9 cellular contexts compared by ENCODE assay signal in the genomic region with DNA sequence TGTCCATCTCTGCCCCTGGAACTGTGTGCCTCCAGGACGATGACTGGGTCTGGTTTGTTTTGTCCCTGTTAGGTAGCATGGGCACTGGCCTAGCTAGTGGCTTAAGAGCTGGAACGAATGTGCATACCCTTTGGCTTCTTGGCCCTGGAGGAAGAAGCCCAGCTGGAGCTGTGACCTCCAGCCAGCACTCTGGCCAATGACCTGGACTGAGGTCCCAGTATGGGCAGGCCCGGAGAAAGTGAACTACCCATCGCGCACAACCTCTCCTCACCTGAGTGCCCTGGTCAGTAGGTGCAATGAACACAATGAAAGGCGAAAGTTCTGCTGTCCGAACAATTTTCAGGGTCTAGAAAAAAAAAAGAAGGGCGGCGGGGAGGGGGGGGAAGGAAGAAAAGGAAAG. TPM values are rescaled to one million over a fixed set of nuclear protein-coding genes. Genes with fewer than 3 reads are reported as not detected.
"Had no signal": no experiment of that assay in that cellular context is flagged by ENCODE, and none has a peak within 500 bp of the region (broad histone marks: within the 10 kb centered on the region; RNA-seq: fewer than 3 reads in every experiment).

No MANE protein-coding gene starts in this region.

- DNase-seq: H9, HCEC 1CT, KG1 had no signal

- FAIRE-seq: H1, H54, HTR-8/SVneo had no signal

- H3K4me3 ChIP-seq: GM23338 had no signal

- H3K4me2 ChIP-seq: GM23338 had no signal

- ATAC-seq: GM23338 had no signal

RNA-seq across cellular contexts. Expression of a gene that starts 24.3 kb away (rescaled TPM):
- total RNA-seq: HT-29 had no signal

RNA-seq across cellular contexts. Expression of a gene that starts 53.5 kb away (rescaled TPM):
- total RNA-seq: GM23338, H1, H9, HT-29 had no signal
- polyA plus RNA-seq: GM23338, H1, IgD-negative memory B cell had no signal
